Comparison of ENCODE assay signal across 25 cellular contexts in genomic region chr2:64423303-64423702, GRCh38.
"Had no signal": no experiment of that assay in that cellular context is flagged by ENCODE, and none has a peak within 500 bp of the region (broad histone marks: within the 10 kb centered on the region; RNA-seq: fewer than 3 reads in every experiment).

No MANE protein-coding gene starts in this region.

- H3K9me3 Mint-ChIP-seq: activated CD4-positive, alpha-beta memory T cell treated with anti-CD3 and anti-CD28 coated beads for 36 hours; activated CD4-positive, alpha-beta T cell treated with anti-CD3 and anti-CD28 coated beads, Interleukin-2, amount 10 ng/mL, durations not matched to agents 7 days and 5 days; activated naive CD4-positive, alpha-beta T cell treated with anti-CD3 and anti-CD28 coated beads for 36 hours; activated T-helper 17 cell treated with anti-CD3 and anti-CD28 coated beads, Interleukin-2, amount 50 U/mL, for 72 hours; T-cell had no signal

- DNase-seq: activated CD4-positive, alpha-beta memory T cell treated with anti-CD3 and anti-CD28 coated beads for 36 hours; activated CD4-positive, alpha-beta T cell treated with anti-CD3 and anti-CD28 coated beads, Interleukin-2, amount 10 ng/mL, durations not matched to agents 7 days and 5 days; activated CD4-positive, CD25-positive, alpha-beta regulatory T cell; activated CD8-positive, alpha-beta memory T cell treated with anti-CD3 and anti-CD28 coated beads for 24 hours; activated gamma-delta T cell; activated naive CD4-positive, alpha-beta T cell treated with anti-CD3 and anti-CD28 coated beads for 36 hours; activated T-cell treated with anti-CD3 and anti-CD28 coated beads, Interleukin-2, amount 50 U/mL, for 48 hours; caudate nucleus; MV-4-11; NCI-H1092 treated with DMSO at 0.1 percent for 48 hours; NCI-H1417 treated with DMSO at 0.1 percent for 48 hours; NCI-H1694; NCI-H2029 treated with DMSO at 0.1 percent for 48 hours; NCI-H510A treated with DMSO at 0.1 percent for 48 hours; NCI-H69; PC-9; SIG-M5; T-cell; T-helper 2 cell; T1000 had no signal

- H3K9ac ChIP-seq: KMS-11 had no signal

- FAIRE-seq: TTC549 had no signal

- H3K27me3 Mint-ChIP-seq: activated CD4-positive, alpha-beta memory T cell treated with anti-CD3 and anti-CD28 coated beads for 36 hours; activated T-helper 17 cell treated with anti-CD3 and anti-CD28 coated beads, Interleukin-2, amount 50 U/mL, for 72 hours; T-cell had no signal

- H2AFZ ChIP-seq: PC-9 had no signal

- H3K4me2 ChIP-seq: KMS-11, PC-9 had no signal

- ATAC-seq: activated T-helper 17 cell treated with anti-CD3 and anti-CD28 coated beads, Interleukin-2, amount 50 U/mL, for 72 hours; T-cell had no signal

- H3K4me1 Mint-ChIP-seq: activated CD4-positive, alpha-beta T cell treated with anti-CD3 and anti-CD28 coated beads, Interleukin-2, amount 10 ng/mL, durations not matched to agents 7 days and 5 days; activated T-helper 17 cell treated with anti-CD3 and anti-CD28 coated beads, Interleukin-2, amount 50 U/mL, for 72 hours; T-cell had no signal

- H3K36me3 Mint-ChIP-seq: activated CD4-positive, alpha-beta memory T cell treated with anti-CD3 and anti-CD28 coated beads for 36 hours; activated naive CD8-positive, alpha-beta T cell; T-cell had no signal

- H3K4me3 Mint-ChIP-seq: activated CD4-positive, alpha-beta memory T cell treated with anti-CD3 and anti-CD28 coated beads for 36 hours; activated CD4-positive, alpha-beta T cell treated with anti-CD3 and anti-CD28 coated beads, Interleukin-2, amount 10 ng/mL, durations not matched to agents 7 days and 5 days; activated naive CD4-positive, alpha-beta T cell treated with anti-CD3 and anti-CD28 coated beads for 36 hours; activated naive CD8-positive, alpha-beta T cell; activated T-helper 17 cell treated with anti-CD3 and anti-CD28 coated beads, Interleukin-2, amount 50 U/mL, for 72 hours; T-cell had no signal

- H3K4me3 ChIP-seq: PC-9 had no signal

- H3K27ac ChIP-seq: KMS-11, PC-9, VCaP had no signal
